In the genomic region with DNA sequence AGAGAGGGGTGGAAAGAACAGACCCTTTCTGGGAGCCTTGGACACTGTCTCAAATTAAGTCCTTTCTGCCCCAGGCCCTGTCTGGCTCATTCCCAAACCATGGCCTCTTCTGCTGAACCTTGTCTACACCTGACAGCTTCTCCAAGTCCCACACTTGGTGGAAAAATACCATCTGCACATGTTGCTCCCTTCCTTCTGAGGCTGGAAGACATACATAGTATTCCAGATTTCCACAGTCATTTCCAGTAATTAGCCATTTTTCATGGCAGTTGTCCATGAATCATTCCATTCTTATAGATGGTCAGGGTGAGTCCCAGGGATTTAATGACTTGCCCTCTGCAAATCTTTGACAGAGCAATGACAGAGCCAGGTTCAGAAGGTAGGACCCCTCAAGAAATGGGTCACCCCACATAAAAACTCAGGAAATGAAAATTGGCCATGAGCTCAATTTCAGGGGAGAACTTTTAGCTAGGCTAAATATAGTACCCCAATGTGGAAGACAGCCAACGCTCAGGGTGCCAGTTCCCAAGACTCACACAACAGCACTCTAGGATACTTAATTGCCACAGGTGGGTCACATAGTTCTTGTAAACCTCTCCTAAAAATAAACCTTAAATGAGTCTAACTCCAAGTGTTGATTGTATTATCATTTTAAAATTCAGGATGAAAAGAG, we compare ENCODE assay signal across 23 cellular contexts. TPM values are rescaled to one million over a fixed set of nuclear protein-coding genes. Genes with fewer than 3 reads are reported as not detected.
A peak's percentile ranks its signal among the peaks of the same experiment; 100 is the strongest.
DNase-seq lines count a peak whose midpoint lies in the region; ATAC-seq and TF ChIP-seq lines count a peak whose summit lies in the region.
"Had no signal": no experiment of that assay in that cellular context is flagged by ENCODE, and none has a peak within 500 bp of the region (broad histone marks: within the 10 kb centered on the region; RNA-seq: fewer than 3 reads in every experiment).

No MANE protein-coding gene starts in this region.

- no peaks in the 10 kb centered on the region for H3K27me3 ChIP-seq in left lung
- H3K27me3 ChIP-seq in subcutaneous abdominal adipose tissue (ENCODE audit: control insufficient read depth in 5 of 5, insufficient read depth in 4 of 5, low read length in 5 of 5) = no peaks in the 10 kb centered on the region
- H3K27me3 ChIP-seq: Peyer's patch had no signal

- ATAC-seq in Right ventricle myocardium superior (ENCODE audit: poor library complexity) (peak; percentile 89), left lung (peak; percentile 79)
- ATAC-seq: CD8-positive, alpha-beta T cell; GM23338 had no signal

- H3K9me3 ChIP-seq in left lung (no peaks in the 10 kb centered on the region), subcutaneous abdominal adipose tissue (ENCODE audit: control insufficient read depth in 5 of 5, low read length in 5 of 5) (no peaks in the 10 kb centered on the region)
- H3K9me3 ChIP-seq: Peyer's patch had no signal

- H3K36me3 ChIP-seq in left lung (no peaks in the 10 kb centered on the region), subcutaneous abdominal adipose tissue (ENCODE audit: control insufficient read depth in 5 of 5, insufficient read depth in 5 of 5, low read length in 5 of 5) (no peaks in the 10 kb centered on the region)
- H3K36me3 ChIP-seq: Peyer's patch had no signal

- peak overlapping the region in 1 of 5 donors; percentile 37 for H3K9ac ChIP-seq in subcutaneous abdominal adipose tissue (ENCODE audit: low read length in 5 of 5)

- H3K27ac ChIP-seq in left lung = peak overlapping the region in 1 of 2 donors; percentile 33
- peak overlapping the region; percentile 45 for H3K27ac ChIP-seq in subcutaneous abdominal adipose tissue (ENCODE audit: low read depth, low read length)
- H3K27ac ChIP-seq: Peyer's patch had no signal

- H3K4me1 ChIP-seq in left lung (no peaks in the 10 kb centered on the region), subcutaneous abdominal adipose tissue (ENCODE audit: control insufficient read depth in 5 of 5, insufficient read depth in 5 of 5, low read length in 5 of 5) (peaks cover 0 to 15% (median 11%) of the 10 kb centered on the region in 5 donors)
- H3K4me1 ChIP-seq: Peyer's patch had no signal

- TF ChIP-seq CTCF in left lung (IDR thresholded peaks at IDR 0.05) = no peak

- intact Hi-C loops in Right ventricle myocardium superior (cut with DNase I) (loop anchor here (10.0 kb wide), 2 partner anchors 76 to 126 kb away; no protein-coding TSS in a partner anchor), cardiac septum (cut with DNase I) (loop anchor here (5.0 to 10.0 kb wide), 2 partner anchors 78 to 156 kb away; no protein-coding TSS in a partner anchor), left lung (cut with DNase I) (no loop called here)

- DNase-seq in Right ventricle myocardium superior (peak; percentile 43), cardiac septum (ENCODE audit: low spot score) (no peak), left lung (no peak), activated gamma-delta T cell treated with Interleukin-2 at 50 U/mL for 16 hours (no peak), COR-L47 (lab: John Stamatoyannopoulos, UW) (no peak)
- DNase-seq in activated CD8-positive, alpha-beta memory T cell treated with anti-CD3 and anti-CD28 coated beads for 24 hours = no peak
- DNase-seq: AML-193; C1 segment of cervical spinal cord; Calu3; CD8-positive, alpha-beta T cell; DMS153; GDM1; HCEC 1CT; MV-4-11; NCI-H1105 treated with DMSO at 0.1 percent for 48 hours; NCI-H2029 treated with DMSO at 0.1 percent for 48 hours; NCI-H226; NCI-H510A treated with DMSO at 0.1 percent for 48 hours; NCI-H748 treated with DMSO at 0.1 percent for 48 hours; Peyer's patch had no signal

- H3K4me3 ChIP-seq in left lung (no peak overlapping the region), subcutaneous abdominal adipose tissue (ENCODE audit: low read depth in 1 of 5, low read length in 5 of 5) (no peak overlapping the region)
- H3K4me3 ChIP-seq: GM23338, Peyer's patch had no signal

RNA-seq across cellular contexts. Expression of gene DAPP1, which starts 16.2 kb away (rescaled TPM):
- total RNA-seq in Right ventricle myocardium superior = 0.51 TPM
- 0.43 TPM for total RNA-seq in cardiac septum
- total RNA-seq in left lung = 10 to 100 TPM in 1 of 2 donors, 1 to 10 TPM in 1; 4.1 to 11.9 TPM
- total RNA-seq: A172, GM23338 had no signal

Comparison
In these comparisons a context has a peak if more than half of its experiments do, and no peak if none do; other contexts are left out.
1. intact Hi-C loops: an anchor here in Right ventricle myocardium superior (10.0 kb wide) and cardiac septum (5.0 to 10.0 kb wide); none called in left lung.